In the genomic region with DNA sequence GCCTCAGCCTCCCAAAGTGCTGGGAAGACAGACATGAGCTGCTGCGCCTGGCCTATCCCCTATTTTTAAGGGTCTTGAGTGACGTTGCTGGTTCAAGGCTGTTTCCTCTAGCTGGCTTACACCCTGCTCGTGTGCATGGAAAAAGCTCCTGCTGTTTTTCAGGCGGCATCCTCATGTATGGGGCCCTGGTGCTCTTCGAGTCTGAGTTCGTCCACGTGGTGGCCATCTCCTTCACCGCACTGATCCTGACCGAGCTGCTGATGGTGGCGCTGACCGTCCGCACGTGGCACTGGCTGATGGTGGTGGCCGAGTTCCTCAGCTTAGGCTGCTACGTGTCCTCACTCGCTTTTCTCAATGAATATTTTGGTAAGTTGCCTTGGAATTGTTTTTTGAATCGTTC, we compare ENCODE assay signal across 23 cellular contexts.
"Had no signal": no experiment of that assay in that cellular context is flagged by ENCODE, and none has a peak within 500 bp of the region (broad histone marks: within the 10 kb centered on the region; RNA-seq: fewer than 3 reads in every experiment).

No MANE protein-coding gene starts in this region.

- H3K4me1 ChIP-seq: left ventricle myocardium inferior, neural progenitor cell, parathyroid adenoma, thyroid gland had no signal

- H3K36me3 ChIP-seq: neural progenitor cell had no signal

- H3K9me3 ChIP-seq: left ventricle myocardium inferior, lower lobe of right lung, mucosa of descending colon, thyroid gland, vagina had no signal

- H3K9me3 Mint-ChIP-seq: central memory CD8-positive, alpha-beta T cell; effector memory CD8-positive, alpha-beta T cell; mesothelial cell of epicardium; naive thymus-derived CD4-positive, alpha-beta T cell; nephron; neural progenitor cell; stimulated activated naive B cell treated with anti-CD40 and anti-IgM and Interleukin-4, amounts not matched to agents 10 μg/mL and 1 μg/mL and 100 μg/mL, for 72 hours; stimulated activated naive CD8-positive, alpha-beta T cell treated with anti-CD3 and anti-CD28 coated beads, Interleukin-15, Interleukin-2, amounts not matched to agents 100 ng/mL and 50 ng/mL, for 24 hours had no signal

- H3K27me3 Mint-ChIP-seq: central memory CD8-positive, alpha-beta T cell; effector memory CD8-positive, alpha-beta T cell; naive thymus-derived CD4-positive, alpha-beta T cell; stimulated activated naive B cell treated with anti-CD40 and anti-IgM and Interleukin-4, amounts not matched to agents 10 μg/mL and 1 μg/mL and 100 μg/mL, for 72 hours; stimulated activated naive CD8-positive, alpha-beta T cell treated with anti-CD3 and anti-CD28 coated beads, Interleukin-15, Interleukin-2, amounts not matched to agents 100 ng/mL and 50 ng/mL, for 24 hours had no signal

- ATAC-seq: effector memory CD8-positive, alpha-beta T cell; left colon; lower lobe of right lung; mucosa of descending colon; naive thymus-derived CD4-positive, alpha-beta T cell; sciatic nerve; stimulated activated naive B cell treated with anti-CD40 and anti-IgM and Interleukin-4, amounts not matched to agents 10 μg/mL and 1 μg/mL and 100 μg/mL, for 72 hours had no signal

- DNase-seq: cortex of kidney; effector memory CD8-positive, alpha-beta T cell; erythroblast; left colon; left ventricle myocardium inferior; lower lobe of right lung; mucosa of descending colon; naive thymus-derived CD4-positive, alpha-beta T cell; stimulated activated CD4-positive, alpha-beta T cell treated with anti-CD3 and anti-CD28 coated beads, Interleukin-2, amount 100 ng/mL, for 24 hours; stimulated activated naive B cell treated with anti-CD40 and anti-IgM and Interleukin-4, amounts not matched to agents 10 μg/mL and 1 μg/mL and 100 μg/mL, for 72 hours; thyroid gland; trophoblast cell had no signal

- H3K27ac ChIP-seq: hepatocyte, left ventricle myocardium inferior, lower lobe of right lung, neural progenitor cell, parathyroid adenoma, thyroid gland, vagina had no signal

- H3K27ac Mint-ChIP-seq: mesothelial cell of epicardium; nephron; neural progenitor cell; progenitor cell of endocrine pancreas; stimulated activated naive B cell treated with anti-CD40 and anti-IgM and Interleukin-4, amounts not matched to agents 10 μg/mL and 1 μg/mL and 100 μg/mL, for 72 hours; stimulated activated naive CD8-positive, alpha-beta T cell treated with anti-CD3 and anti-CD28 coated beads, Interleukin-15, Interleukin-2, amounts not matched to agents 100 ng/mL and 50 ng/mL, for 24 hours had no signal

- H3K4me3 Mint-ChIP-seq: central memory CD8-positive, alpha-beta T cell; effector memory CD8-positive, alpha-beta T cell; mesothelial cell of epicardium; naive thymus-derived CD4-positive, alpha-beta T cell; nephron; neural progenitor cell; stimulated activated naive B cell treated with anti-CD40 and anti-IgM and Interleukin-4, amounts not matched to agents 10 μg/mL and 1 μg/mL and 100 μg/mL, for 72 hours; stimulated activated naive CD8-positive, alpha-beta T cell treated with anti-CD3 and anti-CD28 coated beads, Interleukin-15, Interleukin-2, amounts not matched to agents 100 ng/mL and 50 ng/mL, for 24 hours had no signal

- H3K4me3 ChIP-seq: hepatocyte, left ventricle myocardium inferior, lower lobe of right lung, mucosa of descending colon, neural progenitor cell, smooth muscle cell, thyroid gland, vagina had no signal

- H3K27me3 ChIP-seq: hepatocyte, neural progenitor cell, thyroid gland, vagina had no signal
